In the genomic region with DNA sequence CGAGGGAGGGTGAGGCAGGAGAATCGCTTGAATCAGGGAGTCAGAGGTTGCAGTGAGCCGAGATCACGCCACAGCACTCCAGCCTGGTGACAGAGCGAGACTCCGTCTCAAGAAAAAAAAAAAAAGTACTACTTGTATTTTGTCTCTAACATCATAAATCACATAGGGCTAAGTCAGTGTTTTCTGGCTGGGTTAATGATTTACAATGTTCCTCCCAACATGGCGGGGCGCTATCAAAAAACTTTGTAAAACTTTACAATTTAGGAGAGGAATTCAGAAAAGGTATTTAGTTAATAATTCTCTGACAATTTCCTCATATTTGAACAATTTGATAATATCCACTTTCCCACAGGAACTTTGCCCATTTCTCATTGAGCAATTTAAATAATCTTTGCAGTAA, we compare ENCODE assay signal across 17 cellular contexts. TPM values are rescaled to one million over a fixed set of nuclear protein-coding genes. Genes with fewer than 3 reads are reported as not detected.
A peak's percentile ranks its signal among the peaks of the same experiment; 100 is the strongest.
DNase-seq lines count a peak whose midpoint lies in the region; ATAC-seq, FAIRE-seq and TF ChIP-seq lines count a peak whose summit lies in the region.
"Had no signal": no experiment of that assay in that cellular context is flagged by ENCODE, and none has a peak within 500 bp of the region (broad histone marks: within the 10 kb centered on the region; RNA-seq: fewer than 3 reads in every experiment).

No MANE protein-coding gene starts in this region.

- DNase-seq in HuH-7 (ENCODE audit: low spot score) (peak; percentile 17), hepatocyte (ENCODE audit: low spot score) (peak; percentile 57), left colon (no peak), small intestine (peak; percentile 90), HCEC 1CT (no peak)
- no peak for DNase-seq in NK-92 treated with Interleukin-12 subunit alpha and Interleukin-12 subunit beta, amount 100 ng/mL, for 24 hours (lab: John Stamatoyannopoulos, UW)
- DNase-seq: C1 segment of cervical spinal cord; CD4-positive, alpha-beta memory T cell; COR-L47; DMS153; DND-41; H9; HFFc6 had no signal

- WGBS in hepatocyte (ENCODE audit: low lambda C conversion rate, missing lambda C conversion rate) = 75% methylated on average over 8 of the region's 8 CpGs
- 19 to 71% (median 47%) methylated on average over 8 of the region's 8 CpGs for WGBS in small intestine, 3 donors

- H3K27me3 ChIP-seq in hepatocyte (no peaks in the 10 kb centered on the region), small intestine (ENCODE audit: control insufficient read depth in 2 of 2, insufficient read depth in 2 of 2, low read length in 2 of 2) (no peaks in the 10 kb centered on the region)

- H3K9me2 ChIP-seq in hepatocyte (replicated peaks; ENCODE audit: insufficient read depth) = no peaks in the 10 kb centered on the region

- H3K36me3 ChIP-seq in hepatocyte (replicated peaks; ENCODE audit: insufficient read depth, low read depth) (no peaks in the 10 kb centered on the region), small intestine (ENCODE audit: control insufficient read depth in 2 of 2, insufficient read depth in 2 of 2, low read length in 2 of 2) (no peaks in the 10 kb centered on the region)

- no peaks in the 10 kb centered on the region for H3K9me3 ChIP-seq in hepatocyte (ENCODE audit: low read depth)
- no peaks in the 10 kb centered on the region for H3K9me3 ChIP-seq in small intestine (ENCODE audit: control insufficient read depth, low read depth)

- H3K4me3 ChIP-seq in hepatocyte = no peak overlapping the region
- no peak overlapping the region for H3K4me3 ChIP-seq in small intestine (ENCODE audit: low read depth in 1 of 2, low read length in 2 of 2)
- H3K4me3 ChIP-seq: GM23338 had no signal

- peaks cover 5% of the 10 kb centered on the region for H3K4me1 ChIP-seq in hepatocyte (ENCODE audit: insufficient read depth)
- H3K4me1 ChIP-seq in small intestine (ENCODE audit: control insufficient read depth in 2 of 2, insufficient read depth in 1 of 2, low read depth in 1 of 2, low read length in 1 of 2) = peaks cover 0 to 20% of the 10 kb centered on the region in 2 donors

- peak overlapping the region; percentile 71 for H3K27ac ChIP-seq in hepatocyte
- no peak overlapping the region for H3K27ac ChIP-seq in small intestine (ENCODE audit: low read depth in 1 of 2, low read length in 1 of 2)

- no peak for FAIRE-seq in small intestine (lab: Jason Lieb, UNC)
- FAIRE-seq: G401.6, GM12892 had no signal

- H3K4me2 ChIP-seq in hepatocyte = peak overlapping the region; percentile 22
- H3K4me2 ChIP-seq: GM23338 had no signal

- H4K20me1 ChIP-seq in hepatocyte (ENCODE audit: insufficient read depth, poor library complexity, severe bottlenecking) = no peaks in the 10 kb centered on the region

- no peak overlapping the region for H2AFZ ChIP-seq in hepatocyte
- H2AFZ ChIP-seq: GM23338 had no signal

- no peak for TF ChIP-seq CTCF in hepatocyte (IDR thresholded peaks at IDR 0.05; ENCODE audit: poor library complexity)

- H3K79me2 ChIP-seq in hepatocyte = no peaks in the 10 kb centered on the region

- intact Hi-C loops in left colon (cut with DNase I, micrococcal nuclease) = no loop called here

- ATAC-seq in left colon (peak; percentile 88), GM21619 (IDR thresholded peaks at IDR 0.05; ENCODE audit: unreplicated experiment) (no peak)
- ATAC-seq: GM23338 had no signal

RNA-seq across cellular contexts. Expression of gene B3GNT5, which starts 26.7 kb away (rescaled TPM):
- total RNA-seq in hepatocyte = 39.6 and 40.7 TPM in 2 replicates
- polyA plus RNA-seq in hepatocyte = 16.2 and 22.7 TPM in 2 replicates
- total RNA-seq in left colon = 100 to 1,000 TPM in 1 of 2 donors, 10 to 100 TPM in 1; 80.3 to 106 TPM
- 10 to 100 TPM; 23.4 to 47.9 (median 42.7) TPM for polyA plus RNA-seq in small intestine
- total RNA-seq: HFFc6 had no signal

Comparison
In these comparisons a context has a peak if more than half of its experiments do, and no peak if none do; other contexts are left out.
1. DNase-seq: peak in HuH-7 (single experiment), hepatocyte (single experiment) and small intestine (single experiment); none in left colon (0 of 2), NK-92 treated with Interleukin-12 subunit alpha and Interleukin-12 subunit beta, amount 100 ng/mL, for 24 hours (single experiment) and HCEC 1CT (single experiment).